ENCODE assay signal across 21 cellular contexts in genomic region chr18:40911582-40912254, GRCh38.
A peak's percentile ranks its signal among the peaks of the same experiment; 100 is the strongest.
DNase-seq lines count a peak whose midpoint lies in the region; ATAC-seq, FAIRE-seq and TF ChIP-seq lines count a peak whose summit lies in the region.
"Had no signal": no experiment of that assay in that cellular context is flagged by ENCODE, and none has a peak within 500 bp of the region (broad histone marks: within the 10 kb centered on the region; RNA-seq: fewer than 3 reads in every experiment).

No MANE protein-coding gene starts in this region.

- TF ChIP-seq EP300 in HepG2 (IDR thresholded peaks at IDR 0.05; ENCODE audit: low read depth in 2 of 2, low read length in 2 of 2) (no peak), HepG2 (CRISPR knock-in tag; IDR thresholded peaks at IDR 0.05; ENCODE audit: borderline replicate concordance) (no peak), suprapubic skin (IDR thresholded peaks at IDR 0.05) (no peak)

- POLR2A ChIA-PET in HepG2 (lab: Yijun Ruan, JAX), result no interaction called here

- in situ Hi-C loops in HepG2 (cut with HindIII; ENCODE audit: extremely low pct_ligation_motif_present, low pct_unique_long_range_greater_than_20kb), result no loop called here

- H3K36me3 ChIP-seq in HepG2 (replicated peaks in 1 of 2; ENCODE audit: control insufficient read depth in 1 of 2, insufficient read depth in 2 of 2, low read length in 2 of 2) (no peaks in the 10 kb centered on the region), right lobe of liver (no peaks in the 10 kb centered on the region), smooth muscle cell (ENCODE audit: low read depth) (no peaks in the 10 kb centered on the region), suprapubic skin (no peaks in the 10 kb centered on the region)
- H3K36me3 ChIP-seq: vagina had no signal

- H3K9ac ChIP-seq in HepG2 (ENCODE audit: insufficient read depth, low read depth, low read length) (no peak overlapping the region), smooth muscle cell (ENCODE audit: low read depth) (peak overlapping the region; percentile 71)

- no peaks in the 10 kb centered on the region for H3K27me3 ChIP-seq in HepG2 (ENCODE audit: control insufficient read depth in 1 of 2, insufficient read depth in 2 of 2, low read length in 2 of 2)
- no peaks in the 10 kb centered on the region for H3K27me3 ChIP-seq in right lobe of liver
- no peaks in the 10 kb centered on the region for H3K27me3 ChIP-seq in smooth muscle cell (ENCODE audit: low read depth)
- no peaks in the 10 kb centered on the region for H3K27me3 ChIP-seq in suprapubic skin
- H3K27me3 ChIP-seq: vagina had no signal

- H3K27ac Mint-ChIP-seq in stimulated activated effector memory CD8-positive, alpha-beta T cell treated with anti-CD3 and anti-CD28 coated beads, Interleukin-12 subunit alpha, Interleukin-12 subunit beta, amount 100 ng/mL, for 72 hours, result no peak overlapping the region
- H3K27ac Mint-ChIP-seq: activated CD8-positive, alpha-beta memory T cell treated with anti-CD3 and anti-CD28 coated beads, Interleukin-2, amount 10 ng/mL, durations not matched to agents 7 days and 5 days; T-helper 2 cell treated with Interferon-gamma antibody and Interleukin-4, amounts not matched to agents 5 μg/mL and 100 μg/mL, for 36 hours had no signal

- H3K4me1 Mint-ChIP-seq in stimulated activated effector memory CD8-positive, alpha-beta T cell treated with anti-CD3 and anti-CD28 coated beads, Interleukin-12 subunit alpha, Interleukin-12 subunit beta, amount 100 ng/mL, for 72 hours, result no peaks in the 10 kb centered on the region
- H3K4me1 Mint-ChIP-seq: activated CD8-positive, alpha-beta memory T cell treated with anti-CD3 and anti-CD28 coated beads, Interleukin-2, amount 10 ng/mL, durations not matched to agents 7 days and 5 days had no signal

- no peak for FAIRE-seq in HepG2 (lab: Jason Lieb, UNC)

- H3F3A ChIP-seq in smooth muscle cell (ENCODE audit: low read depth), result no peaks in the 10 kb centered on the region

- WGBS in HepG2 (ENCODE audit: low lambda C conversion rate), result 2% methylated on average over 4 of the region's 4 CpGs
- 45% methylated on average over 4 of the region's 4 CpGs for WGBS in right lobe of liver (ENCODE audit: insufficient coverage, low coverage, low lambda C conversion rate, missing lambda C conversion rate)
- 54% methylated on average over 4 of the region's 4 CpGs for WGBS in smooth muscle cell (ENCODE audit: low lambda C conversion rate)
- 73% methylated on average over 4 of the region's 4 CpGs for WGBS in suprapubic skin

- CTCF ChIA-PET in HepG2 (lab: Yijun Ruan, JAX; ENCODE audit: low intra/inter-chr PET ratio, low total read pairs), result no interaction called here

- BruUV-seq in HepG2 (replicated peaks; lab: Mats Ljungman, UMichigan), result no TSS peak

- TF ChIP-seq RAD21 in HepG2 (CRISPR knock-in tag; IDR thresholded peaks at IDR 0.05), result no peak

- no peak for TF ChIP-seq POLR2A in HepG2 (IDR thresholded peaks at IDR 0.05; ENCODE audit: insufficient read depth in 1 of 2, low read depth in 2 of 2, low read length in 2 of 2)
- TF ChIP-seq POLR2A in right lobe of liver (IDR thresholded peaks at IDR 0.05), result no peak
- TF ChIP-seq POLR2A in suprapubic skin (IDR thresholded peaks at IDR 0.05), result no peak

- H3K4me1 ChIP-seq in HepG2 (ENCODE audit: insufficient read depth, low read length), result no peaks in the 10 kb centered on the region
- H3K4me1 ChIP-seq in right lobe of liver, result no peaks in the 10 kb centered on the region
- H3K4me1 ChIP-seq in smooth muscle cell (ENCODE audit: low read depth), result no peaks in the 10 kb centered on the region
- H3K4me1 ChIP-seq in suprapubic skin, result no peaks in the 10 kb centered on the region
- H3K4me1 ChIP-seq: vagina had no signal

- H3K4me3 ChIP-seq in HepG2 (replicated peaks in 1 of 3; ENCODE audit: insufficient read depth in 1 of 3, low read depth in 2 of 3, low read length in 3 of 3) (no peak overlapping the region), right lobe of liver (no peak overlapping the region), fibroblast of pulmonary artery (replicated peaks; ENCODE audit: low read depth, low read length) (no peak overlapping the region), smooth muscle cell (no peak overlapping the region), suprapubic skin (no peak overlapping the region)
- H3K4me3 ChIP-seq: vagina had no signal

- intact Hi-C loops in HepG2 (cut with micrococcal nuclease; ENCODE audit: unreplicated experiment) (no loop called here), right lobe of liver (cut with DNase I) (no loop called here)

- H3K36me3 Mint-ChIP-seq in stimulated activated effector memory CD8-positive, alpha-beta T cell treated with anti-CD3 and anti-CD28 coated beads, Interleukin-12 subunit alpha, Interleukin-12 subunit beta, amount 100 ng/mL, for 72 hours, result no peaks in the 10 kb centered on the region
- H3K36me3 Mint-ChIP-seq: activated CD8-positive, alpha-beta memory T cell treated with anti-CD3 and anti-CD28 coated beads, Interleukin-2, amount 10 ng/mL, durations not matched to agents 7 days and 5 days had no signal

- no peaks in the 10 kb centered on the region for H3K79me2 ChIP-seq in HepG2 (ENCODE audit: insufficient read depth, low read length)
- no peaks in the 10 kb centered on the region for H3K79me2 ChIP-seq in smooth muscle cell (ENCODE audit: low read depth)

- no peaks in the 10 kb centered on the region for H3K9me3 ChIP-seq in HepG2 (ENCODE audit: low read length)
- no peaks in the 10 kb centered on the region for H3K9me3 ChIP-seq in right lobe of liver
- no peaks in the 10 kb centered on the region for H3K9me3 ChIP-seq in smooth muscle cell (replicated peaks; ENCODE audit: low read depth)
- no peaks in the 10 kb centered on the region for H3K9me3 ChIP-seq in suprapubic skin
- H3K9me3 ChIP-seq: vagina had no signal

- H3K4me2 ChIP-seq in HepG2 (ENCODE audit: low read depth, low read length), result no peak overlapping the region
- H3K4me2 ChIP-seq in smooth muscle cell, result peak overlapping the region; percentile 4

- H2AFZ ChIP-seq in HepG2 (ENCODE audit: low read length) (no peak overlapping the region), smooth muscle cell (ENCODE audit: low read depth) (peak overlapping the region; percentile 49)

- H3K9me3 Mint-ChIP-seq in stimulated activated effector memory CD8-positive, alpha-beta T cell treated with anti-CD3 and anti-CD28 coated beads, Interleukin-12 subunit alpha, Interleukin-12 subunit beta, amount 100 ng/mL, for 72 hours, result peaks cover 26% of the 10 kb centered on the region

- TF ChIP-seq CTCF in HepG2 (CRISPR knock-in tag; IDR thresholded peaks at IDR 0.05) (no peak), right lobe of liver (IDR thresholded peaks at IDR 0.05) (no peak), fibroblast of pulmonary artery (IDR thresholded peaks at IDR 0.05; ENCODE audit: low read length, missing control alignments) (no peak), smooth muscle cell (IDR thresholded peaks at IDR 0.05; ENCODE audit: borderline replicate concordance, insufficient read depth, poor library complexity, severe bottlenecking) (no peak), suprapubic skin (IDR thresholded peaks at IDR 0.05) (no peak)

- no peak for DNase-seq in HepG2 (ENCODE audit: low spot score)
- DNase-seq in right lobe of liver, result no peak
- DNase-seq in amniotic stem cell (lab: John Stamatoyannopoulos, UW), result peak; percentile 3
- peak; percentile 58 for DNase-seq in fibroblast of pulmonary artery (ENCODE audit: low read depth)
- DNase-seq in smooth muscle cell (lab: John Stamatoyannopoulos, UW; ENCODE audit: unreplicated experiment), result no peak
- DNase-seq in suprapubic skin (ENCODE audit: low spot score in 2 of 2), result no peak
- DNase-seq in stimulated activated effector memory CD8-positive, alpha-beta T cell treated with anti-CD3 and anti-CD28 coated beads, Interleukin-12 subunit alpha, Interleukin-12 subunit beta, amount 100 ng/mL, for 72 hours (ENCODE audit: low spot score in 2 of 2), result no peak
- DNase-seq: ACHN; activated CD4-positive, alpha-beta T cell treated with anti-CD3 and anti-CD28 coated beads for 1 hour; activated CD8-positive, alpha-beta memory T cell treated with anti-CD3 and anti-CD28 coated beads, Interleukin-2, amount 10 ng/mL, durations not matched to agents 7 days and 5 days; amygdala; cortex of kidney; GDM1; GOT3; NCI-H146; NCI-H446 treated with DMSO at 0.1 percent for 48 hours; posterior cingulate gyrus; stimulated activated CD4-positive, alpha-beta T cell treated with anti-CD3 and anti-CD28 coated beads, Interleukin-15, amount 100 ng/mL, for 24 hours had no signal

- H4K20me1 ChIP-seq in HepG2 (ENCODE audit: insufficient read depth, low read length) (no peaks in the 10 kb centered on the region), smooth muscle cell (ENCODE audit: low read depth) (no peaks in the 10 kb centered on the region)

- H3K4me3 Mint-ChIP-seq in stimulated activated effector memory CD8-positive, alpha-beta T cell treated with anti-CD3 and anti-CD28 coated beads, Interleukin-12 subunit alpha, Interleukin-12 subunit beta, amount 100 ng/mL, for 72 hours, result no peak overlapping the region
- H3K4me3 Mint-ChIP-seq: activated CD8-positive, alpha-beta memory T cell treated with anti-CD3 and anti-CD28 coated beads, Interleukin-2, amount 10 ng/mL, durations not matched to agents 7 days and 5 days; T-helper 2 cell treated with Interferon-gamma antibody and Interleukin-4, amounts not matched to agents 5 μg/mL and 100 μg/mL, for 36 hours had no signal

- no peak overlapping the region for H3K27ac ChIP-seq in HepG2 (ENCODE audit: extremely low read length, insufficient read depth, low read length)
- H3K27ac ChIP-seq in right lobe of liver, result no peak overlapping the region
- H3K27ac ChIP-seq in smooth muscle cell (ENCODE audit: low read depth), result peak overlapping the region; percentile 80
- H3K27ac ChIP-seq in suprapubic skin, result no peak overlapping the region
- H3K27ac ChIP-seq: vagina had no signal

- ATAC-seq in HepG2 (no peak), right lobe of liver (no peak), HG03342 (IDR thresholded peaks at IDR 0.05; ENCODE audit: unreplicated experiment) (no peak)
- no peak for ATAC-seq in stimulated activated effector memory CD8-positive, alpha-beta T cell treated with anti-CD3 and anti-CD28 coated beads, Interleukin-12 subunit alpha, Interleukin-12 subunit beta, amount 100 ng/mL, for 72 hours
- ATAC-seq: activated CD8-positive, alpha-beta memory T cell treated with anti-CD3 and anti-CD28 coated beads, Interleukin-2, amount 10 ng/mL, durations not matched to agents 7 days and 5 days had no signal

Comparison
In these comparisons a context has a peak if more than half of its experiments do, and no peak if none do; other contexts are left out.
1. DNase-seq: peak in amniotic stem cell (single experiment) and fibroblast of pulmonary artery (single experiment); none in HepG2 (single experiment), right lobe of liver (0 of 3), smooth muscle cell (single experiment), suprapubic skin (0 of 2) and stimulated activated effector memory CD8-positive, alpha-beta T cell treated with anti-CD3 and anti-CD28 coated beads, Interleukin-12 subunit alpha, Interleukin-12 subunit beta, amount 100 ng/mL, for 72 hours (0 of 2).